Comparison of ENCODE assay signal across 11 cellular contexts in the genomic region with DNA sequence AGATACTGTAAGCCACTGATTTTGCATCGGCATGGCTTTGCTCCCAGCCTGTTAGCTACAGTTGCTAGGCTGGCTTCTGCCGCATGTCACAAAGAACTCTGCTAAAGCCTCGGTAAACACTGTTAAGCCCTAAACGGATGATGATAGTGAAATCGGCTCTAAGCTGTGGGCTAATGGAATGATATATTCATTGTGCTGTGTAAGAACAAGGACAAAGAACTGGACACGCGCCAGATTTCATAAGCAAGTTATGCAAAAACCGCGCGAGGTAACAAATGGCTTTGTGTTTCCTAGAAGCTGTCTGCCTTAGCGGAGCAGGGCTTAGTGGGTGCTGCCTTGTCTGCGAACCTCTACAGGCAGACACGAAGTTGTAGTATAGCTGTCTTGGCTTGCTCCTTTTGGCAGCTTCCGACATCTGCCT.
A peak's percentile ranks its signal among the peaks of the same experiment; 100 is the strongest.
DNase-seq lines count a peak whose midpoint lies in the region; ATAC-seq and TF ChIP-seq lines count a peak whose summit lies in the region.
"Had no signal": no experiment of that assay in that cellular context is flagged by ENCODE, and none has a peak within 500 bp of the region (broad histone marks: within the 10 kb centered on the region; RNA-seq: fewer than 3 reads in every experiment).

No MANE protein-coding gene starts in this region.

- no peaks in the 10 kb centered on the region for H3K36me3 ChIP-seq in neuron (ENCODE audit: insufficient read depth, low read length)

- no peaks in the 10 kb centered on the region for H3K36me3 Mint-ChIP-seq in chondrocyte (ENCODE audit: low read depth)
- H3K36me3 Mint-ChIP-seq: CD8-positive, alpha-beta memory T cell; naive thymus-derived CD4-positive, alpha-beta T cell had no signal

- H3K27ac ChIP-seq in dorsolateral prefrontal cortex: peak overlapping the region in 38 of 59 donors; percentile 0 to 72 (median 42)

- H3K27ac Mint-ChIP-seq in chondrocyte (ENCODE audit: unreplicated experiment): no peak overlapping the region
- H3K27ac Mint-ChIP-seq: CD8-positive, alpha-beta memory T cell; naive thymus-derived CD4-positive, alpha-beta T cell had no signal

- H3K4me3 Mint-ChIP-seq in chondrocyte (ENCODE audit: unreplicated experiment): no peak overlapping the region
- H3K4me3 Mint-ChIP-seq: CD8-positive, alpha-beta memory T cell; naive thymus-derived CD4-positive, alpha-beta T cell had no signal

- H3K4me1 ChIP-seq in neuron (ENCODE audit: insufficient read depth, low read length): peaks cover 17% of the 10 kb centered on the region

- no peaks in the 10 kb centered on the region for H3K4me1 Mint-ChIP-seq in chondrocyte (ENCODE audit: low read depth)
- H3K4me1 Mint-ChIP-seq: CD8-positive, alpha-beta memory T cell; naive thymus-derived CD4-positive, alpha-beta T cell had no signal

- peak overlapping the region; percentile 64 for H2AFZ ChIP-seq in neuron (ENCODE audit: low read depth, low read length)

- intact Hi-C loops in dorsolateral prefrontal cortex (cut with DNase I): no loop called here

- no peaks in the 10 kb centered on the region for H3K27me3 Mint-ChIP-seq in chondrocyte (ENCODE audit: low read depth)
- H3K27me3 Mint-ChIP-seq: CD8-positive, alpha-beta memory T cell; naive thymus-derived CD4-positive, alpha-beta T cell had no signal

- peaks cover 21% of the 10 kb centered on the region for H3K9me3 Mint-ChIP-seq in chondrocyte (ENCODE audit: low read depth)

- no peak for ATAC-seq in HG03354 (IDR thresholded peaks at IDR 0.05; ENCODE audit: poor library complexity, severe bottlenecking, unreplicated experiment)
- ATAC-seq in HG03175 (IDR thresholded peaks at IDR 0.05; ENCODE audit: unreplicated experiment): no peak
- ATAC-seq: naive thymus-derived CD4-positive, alpha-beta T cell had no signal

- DNase-seq in DMS153 treated with DMSO at 0.1 percent for 48 hours (lab: John Stamatoyannopoulos, UW; ENCODE audit: unreplicated experiment) (peak; percentile 47), NCI-H510A treated with DMSO at 0.1 percent for 48 hours (lab: John Stamatoyannopoulos, UW) (peak; percentile 68), dorsolateral prefrontal cortex (peak in 7 of 10 donors; percentile 8 to 65 (median 54)), NOMO-1 treated with DMSO at 0.1 percent for 48 hours (lab: John Stamatoyannopoulos, UW; ENCODE audit: unreplicated experiment) (no peak), chondrocyte (ENCODE audit: low spot score) (no peak)
- DNase-seq: activated naive CD4-positive, alpha-beta T cell treated with anti-CD3 and anti-CD28 coated beads, Interleukin-2, amount 50 U/mL, for 16 hours; CD8-positive, alpha-beta memory T cell; naive thymus-derived CD4-positive, alpha-beta T cell had no signal

- H3K9me3 ChIP-seq in neuron (ENCODE audit: low read length): peaks cover 2% of the 10 kb centered on the region

- no peak for TF ChIP-seq CTCF in dorsolateral prefrontal cortex (IDR thresholded peaks at IDR 0.05 in 54 of 56, conservative IDR thresholded peaks at IDR 0.05 in 2 of 56; ENCODE audit: low read depth in 1 of 56, partially characterized antibody in 56 of 56)
- TF ChIP-seq CTCF in chondrocyte (IDR thresholded peaks at IDR 0.05): no peak

- no peaks in the 10 kb centered on the region for H3K27me3 ChIP-seq in dorsolateral prefrontal cortex
- no peaks in the 10 kb centered on the region for H3K27me3 ChIP-seq in neuron (ENCODE audit: insufficient read depth, low read length)

- H3K4me3 ChIP-seq in dorsolateral prefrontal cortex (peak overlapping the region in 51 of 59 donors; percentile 4 to 55 (median 31)), neuron (ENCODE audit: low read length) (no peak overlapping the region)

Comparison
In these comparisons a context has a peak if more than half of its experiments do, and no peak if none do; other contexts are left out.
1. DNase-seq: peak in DMS153 treated with DMSO at 0.1 percent for 48 hours (single experiment), NCI-H510A treated with DMSO at 0.1 percent for 48 hours (single experiment) and dorsolateral prefrontal cortex (7 of 10); none in NOMO-1 treated with DMSO at 0.1 percent for 48 hours (single experiment) and chondrocyte (single experiment).